8 cellular contexts compared by ENCODE assay signal in genomic region chr3:170178631-170179030, GRCh38. TPM values are rescaled to one million over a fixed set of nuclear protein-coding genes. Genes with fewer than 3 reads are reported as not detected.
DNase-seq lines count a peak whose midpoint lies in the region; ATAC-seq and TF ChIP-seq lines count a peak whose summit lies in the region.

No MANE protein-coding gene starts in this region.

- POLR2A ChIA-PET in MCF 10A (lab: Yijun Ruan, JAX): interaction anchor here (0.6 to 4.7 kb wide), 5 partner anchors 10 to 631 kb away, joined by 3 to 35 read pairs (median 3); partner anchors contain the start of genes PRKCI and SEC62

- H3K36me3 Mint-ChIP-seq in MCF 10A (ENCODE audit: insufficient read depth, unreplicated experiment): peaks cover 57% of the 10 kb centered on the region
- H3K36me3 Mint-ChIP-seq in memory B cell: peaks cover 11% of the 10 kb centered on the region
- H3K36me3 Mint-ChIP-seq in endodermal cell (ENCODE audit: low read depth): peaks cover 33% of the 10 kb centered on the region

- H3K9me3 Mint-ChIP-seq in MCF 10A (ENCODE audit: unreplicated experiment): no peaks in the 10 kb centered on the region
- no peaks in the 10 kb centered on the region for H3K9me3 Mint-ChIP-seq in memory B cell
- H3K9me3 Mint-ChIP-seq in endodermal cell: no peaks in the 10 kb centered on the region

- no peaks in the 10 kb centered on the region for H3K9me3 ChIP-seq in breast epithelium
- H3K9me3 ChIP-seq in vagina: no peaks in the 10 kb centered on the region
- no peaks in the 10 kb centered on the region for H3K9me3 ChIP-seq in endodermal cell (ENCODE audit: control insufficient read depth, low read length)

- H3K27me3 Mint-ChIP-seq in MCF 10A (ENCODE audit: insufficient read depth, unreplicated experiment): no peaks in the 10 kb centered on the region
- H3K27me3 Mint-ChIP-seq in memory B cell: no peaks in the 10 kb centered on the region
- peaks cover 12% of the 10 kb centered on the region for H3K27me3 Mint-ChIP-seq in endodermal cell (ENCODE audit: insufficient read depth)

- BruUV-seq in MCF 10A (replicated peaks; lab: Mats Ljungman, UMichigan): no TSS peak

- no peak overlapping the region for H3K27ac ChIP-seq in breast epithelium
- H3K27ac ChIP-seq in vagina: peak overlapping the region; percentile 4
- H3K27ac ChIP-seq in endodermal cell (ENCODE audit: low read depth, low read length): no peak overlapping the region

- H3K4me3 Mint-ChIP-seq in MCF 10A (ENCODE audit: unreplicated experiment) (peak overlapping the region; percentile 36), memory B cell (peak overlapping the region; percentile 79), endodermal cell (no peak overlapping the region)

- no peaks in the 10 kb centered on the region for H3K4me1 ChIP-seq in breast epithelium
- peaks cover 28% of the 10 kb centered on the region for H3K4me1 ChIP-seq in vagina
- peaks cover 6% of the 10 kb centered on the region for H3K4me1 ChIP-seq in endodermal cell (ENCODE audit: control insufficient read depth, insufficient read depth, low read length)

- H3K9ac ChIP-seq in endodermal cell (ENCODE audit: extremely low read depth, low read length, poor library complexity, severe bottlenecking): no peak overlapping the region

- H3K27ac Mint-ChIP-seq in MCF 10A (ENCODE audit: low read depth, unreplicated experiment): peak overlapping the region; percentile 96
- H3K27ac Mint-ChIP-seq in memory B cell: peak overlapping the region; percentile 80
- no peak overlapping the region for H3K27ac Mint-ChIP-seq in endodermal cell

- no peaks in the 10 kb centered on the region for H3K27me3 ChIP-seq in breast epithelium
- no peaks in the 10 kb centered on the region for H3K27me3 ChIP-seq in vagina
- H3K27me3 ChIP-seq in endodermal cell (ENCODE audit: control insufficient read depth, insufficient read depth, low read length, poor library complexity, severe bottlenecking): peaks cover 15% of the 10 kb centered on the region

- H3K4me3 ChIP-seq in breast epithelium (peak overlapping the region in 1 of 3 donors; percentile 97), vagina (no peak overlapping the region), endodermal cell (ENCODE audit: low read length) (no peak overlapping the region)

- TF ChIP-seq POLR2A in breast epithelium (IDR thresholded peaks at IDR 0.05): no peak
- no peak for TF ChIP-seq POLR2A in vagina (IDR thresholded peaks at IDR 0.05)

- ATAC-seq in memory B cell (ENCODE audit: low read depth) (peak; percentile 23), GM18861 (IDR thresholded peaks at IDR 0.05; ENCODE audit: unreplicated experiment) (no peak)

- no peak for DNase-seq in MCF 10A (ENCODE audit: unreplicated experiment)
- no peak for DNase-seq in breast epithelium (ENCODE audit: low spot score in 2 of 2)
- peak; percentile 20 to 30 for DNase-seq in activated CD4-positive, alpha-beta T cell treated with anti-CD3 and anti-CD28 coated beads, Interleukin-2, amount 50 U/mL, for 4 hours
- peak in 1 of 2 donors; percentile 20 for DNase-seq in memory B cell (ENCODE audit: low spot score in 2 of 2)
- no peak for DNase-seq in vagina (ENCODE audit: extremely low spot score in 2 of 2)
- no peak for DNase-seq in endodermal cell
- no peak for DNase-seq in NCI-H187 (lab: John Stamatoyannopoulos, UW)

- H3K4me1 Mint-ChIP-seq in MCF 10A (ENCODE audit: insufficient read depth, unreplicated experiment) (peaks cover 6% of the 10 kb centered on the region), memory B cell (peaks cover 24% of the 10 kb centered on the region), endodermal cell (peaks cover 17% of the 10 kb centered on the region)

- H3K36me3 ChIP-seq in breast epithelium (no peaks in the 10 kb centered on the region), vagina (peaks cover 0 to 34% of the 10 kb centered on the region in 2 donors), endodermal cell (ENCODE audit: control insufficient read depth, insufficient read depth, low read length) (peaks cover 42% of the 10 kb centered on the region)

- intact Hi-C loops in MCF 10A (cut with micrococcal nuclease) (no loop called here), breast epithelium (cut with DNase I; ENCODE audit: low total_unique reads) (no loop called here), vagina (cut with DNase I) (no loop called here)

- 96% methylated on average over 3 of the region's 3 CpGs; no CpG with 5 or more reads in 1 of the 2 experiments for WGBS in endodermal cell (ENCODE audit: insufficient coverage in 1 of 2, insufficient read length in 1 of 2), 2 experiments

- TF ChIP-seq CTCF in MCF 10A (IDR thresholded peaks at IDR 0.05; ENCODE audit: unreplicated experiment): no peak
- no peak for TF ChIP-seq CTCF in breast epithelium (IDR thresholded peaks at IDR 0.05)
- no peak for TF ChIP-seq CTCF in vagina (IDR thresholded peaks at IDR 0.05)
- TF ChIP-seq CTCF in endodermal cell (conservative IDR thresholded peaks at IDR 0.05): no peak

- CTCF ChIA-PET in MCF 10A (lab: Yijun Ruan, JAX): interaction anchor here (0.6 kb wide), 2 partner anchors 136 to 232 kb away, joined by 3 read pairs; no protein-coding TSS in a partner anchor

RNA-seq across cellular contexts. Expression of gene PHC3, which starts 2.9 kb away (rescaled TPM):
- total RNA-seq in MCF 10A (2022) (54.3 and 65.3 TPM in 2 replicates), breast epithelium (100 to 1,000 TPM in 1 of 3 donors, 10 to 100 TPM in 2; 65.1 to 117 (median 87.2) TPM), vagina (46.9 TPM), endodermal cell (10 to 100 TPM; 22.9 to 27.5 TPM)
- polyA plus RNA-seq in endodermal cell (2013, experiment 1 of 2): 17.9 TPM
- polyA plus RNA-seq in endodermal cell (2013, experiment 2 of 2): 18.0 TPM

RNA-seq across cellular contexts. Expression of gene PRKCI, which starts 43.6 kb away (rescaled TPM):
- total RNA-seq in MCF 10A (2022) (46.3 and 62.8 TPM in 2 replicates), breast epithelium (10 to 100 TPM; 19.4 to 68.3 (median 61.9) TPM), vagina (33.9 TPM), endodermal cell (100 to 1,000 TPM in 1 of 2 donors, 10 to 100 TPM in 1; 81.9 to 103 TPM)
- 35.4 TPM for polyA plus RNA-seq in endodermal cell (2013, experiment 1 of 2)
- 39.3 TPM for polyA plus RNA-seq in endodermal cell (2013, experiment 2 of 2)

Comparison
In these comparisons a context has a peak if more than half of its experiments do, and no peak if none do; other contexts are left out.
1. DNase-seq: peak in activated CD4-positive, alpha-beta T cell treated with anti-CD3 and anti-CD28 coated beads, Interleukin-2, amount 50 U/mL, for 4 hours (2 of 2); none in MCF 10A (single experiment), breast epithelium (0 of 2), vagina (0 of 2), endodermal cell (single experiment) and NCI-H187 (0 of 2).